In genomic region chr19:2012941-2013682, GRCh38 we compare ENCODE assay signal across 15 cellular contexts. TPM values are rescaled to one million over a fixed set of nuclear protein-coding genes. Genes with fewer than 3 reads are reported as not detected.
DNase-seq lines count a peak whose midpoint lies in the region; ATAC-seq and TF ChIP-seq lines count a peak whose summit lies in the region.
"Had no signal": no experiment of that assay in that cellular context is flagged by ENCODE, and none has a peak within 500 bp of the region (broad histone marks: within the 10 kb centered on the region; RNA-seq: fewer than 3 reads in every experiment).

No MANE protein-coding gene starts in this region.

- peak overlapping the region in 6 of 7 donors; percentile 15 to 82 (median 50) for H3K4me3 Mint-ChIP-seq in CD8-positive, alpha-beta memory T cell
- H3K4me3 Mint-ChIP-seq in activated T-helper 2 cell treated with anti-CD3 and anti-CD28 coated beads, Interferon-gamma antibody, Interleukin-2, Interleukin-4, amounts not matched to agents 10 μg/mL and 5 μg/mL and 100 μg/mL, durations not matched to agents 14 hours and 24 hours and 36 hours (ENCODE audit: low read depth), result peak overlapping the region; percentile 26
- peak overlapping the region in 8 of 10 donors; percentile 13 to 78 (median 50) for H3K4me3 Mint-ChIP-seq in naive thymus-derived CD8-positive, alpha-beta T cell

- H3K79me2 ChIP-seq in trophoblast cell (ENCODE audit: control insufficient read depth, insufficient read depth, low read length, poor library complexity), result peaks cover 4% of the 10 kb centered on the region

- BruUV-seq in A673 (replicated peaks; lab: Mats Ljungman, UMichigan), result no TSS peak

- CTCF ChIA-PET in A673 (lab: Charles Lee), result no interaction called here
- CTCF ChIA-PET in CD8-positive, alpha-beta memory T cell (lab: Charles Lee), result interaction anchor here (0.6 kb wide), 1 partner anchor 107 kb away, joined by 3 read pairs; no protein-coding TSS in a partner anchor

- peaks cover 5 to 21% (median 12%) of the 10 kb centered on the region in 3 donors for H3K4me1 Mint-ChIP-seq in CD8-positive, alpha-beta memory T cell
- H3K4me1 Mint-ChIP-seq in activated T-helper 2 cell treated with anti-CD3 and anti-CD28 coated beads, Interferon-gamma antibody, Interleukin-2, Interleukin-4, amounts not matched to agents 10 μg/mL and 5 μg/mL and 100 μg/mL, durations not matched to agents 14 hours and 24 hours and 36 hours (ENCODE audit: low read depth), result peaks cover 2% of the 10 kb centered on the region
- peaks cover 8 to 46% (median 27%) of the 10 kb centered on the region in 4 donors for H3K4me1 Mint-ChIP-seq in naive thymus-derived CD8-positive, alpha-beta T cell

- no peaks in the 10 kb centered on the region for H3K9me3 Mint-ChIP-seq in CD8-positive, alpha-beta memory T cell
- H3K9me3 Mint-ChIP-seq in activated T-helper 2 cell treated with anti-CD3 and anti-CD28 coated beads, Interferon-gamma antibody, Interleukin-2, Interleukin-4, amounts not matched to agents 10 μg/mL and 5 μg/mL and 100 μg/mL, durations not matched to agents 14 hours and 24 hours and 36 hours, result no peaks in the 10 kb centered on the region
- no peaks in the 10 kb centered on the region for H3K9me3 Mint-ChIP-seq in naive thymus-derived CD8-positive, alpha-beta T cell

- H3K36me3 ChIP-seq in A673 (ENCODE audit: insufficient read depth, low read length, poor library complexity, severe bottlenecking) (peaks cover 6% of the 10 kb centered on the region), trophoblast cell (ENCODE audit: control insufficient read depth in 1 of 2, insufficient read depth in 2 of 2, low read length in 2 of 2) (peaks cover 0 to 2% of the 10 kb centered on the region in 2 experiments)
- H3K36me3 ChIP-seq in CD8-positive, alpha-beta memory T cell (ENCODE audit: insufficient read depth, low read length), result no peaks in the 10 kb centered on the region

- no peak overlapping the region for H2AFZ ChIP-seq in trophoblast cell (ENCODE audit: insufficient read depth, low read length, poor library complexity)

- no peak overlapping the region for H2BK12ac ChIP-seq in trophoblast cell (ENCODE audit: low read length)

- H4K91ac ChIP-seq in trophoblast cell (ENCODE audit: low read depth, low read length), result no peak overlapping the region

- H3K27ac Mint-ChIP-seq in CD8-positive, alpha-beta memory T cell, result peak overlapping the region in 5 of 8 donors; percentile 50 to 92 (median 64)
- H3K27ac Mint-ChIP-seq in activated T-helper 2 cell treated with anti-CD3 and anti-CD28 coated beads, Interferon-gamma antibody, Interleukin-2, Interleukin-4, amounts not matched to agents 10 μg/mL and 5 μg/mL and 100 μg/mL, durations not matched to agents 14 hours and 24 hours and 36 hours, result no peak overlapping the region
- peak overlapping the region in 8 of 10 donors; percentile 10 to 77 (median 50) for H3K27ac Mint-ChIP-seq in naive thymus-derived CD8-positive, alpha-beta T cell

- no peaks in the 10 kb centered on the region for H3K27me3 ChIP-seq in A673 (replicated peaks; ENCODE audit: insufficient read depth, low read depth, low read length, poor library complexity)
- no peaks in the 10 kb centered on the region for H3K27me3 ChIP-seq in CD8-positive, alpha-beta memory T cell (ENCODE audit: insufficient read depth, low read length, poor library complexity, severe bottlenecking)
- H3K27me3 ChIP-seq in trophoblast cell (ENCODE audit: insufficient read depth, low read length), result no peaks in the 10 kb centered on the region
- H3K27me3 ChIP-seq: body of pancreas had no signal

- DNase-seq in A673 (ENCODE audit: low spot score), result no peak
- no peak for DNase-seq in CD8-positive, alpha-beta memory T cell
- no peak for DNase-seq in activated T-helper 2 cell treated with anti-CD3 and anti-CD28 coated beads, Interferon-gamma antibody, Interleukin-2, Interleukin-4, amounts not matched to agents 10 μg/mL and 5 μg/mL and 100 μg/mL, durations not matched to agents 14 hours and 24 hours and 36 hours (ENCODE audit: low spot score)
- no peak for DNase-seq in naive thymus-derived CD8-positive, alpha-beta T cell
- no peak for DNase-seq in stimulated activated CD4-positive, alpha-beta T cell treated with anti-CD3 and anti-CD28 coated beads, Interleukin-4, amount 100 ng/mL, for 1 hour
- no peak for DNase-seq in trophoblast cell
- no peak for DNase-seq in midbrain (lab: John Stamatoyannopoulos, UW)
- DNase-seq: activated CD4-positive, alpha-beta T cell treated with anti-CD3 and anti-CD28 coated beads, Interleukin-2, amount 50 U/mL, for 4 hours; body of pancreas; MM.1S; NCI-H1930; NCI-H69; nucleus accumbens had no signal

- no peak overlapping the region for H3K4ac ChIP-seq in trophoblast cell (ENCODE audit: low read depth, low read length)

- no peak overlapping the region for H3K14ac ChIP-seq in trophoblast cell (ENCODE audit: low read length)

- no peak for ATAC-seq in naive thymus-derived CD8-positive, alpha-beta T cell
- ATAC-seq in HG03175 (IDR thresholded peaks at IDR 0.05; ENCODE audit: unreplicated experiment), result no peak
- ATAC-seq: body of pancreas had no signal

- WGBS in trophoblast cell (ENCODE audit: extremely low coverage, insufficient coverage, insufficient read length), result no CpG with 5 or more reads among the region's 21 CpGs

- H2AK5ac ChIP-seq in trophoblast cell (ENCODE audit: low read length), result no peak overlapping the region

- H2BK120ac ChIP-seq in trophoblast cell (ENCODE audit: insufficient read depth, low read length, poor library complexity), result no peak overlapping the region

- H3K9me3 ChIP-seq in A673 (ENCODE audit: low read depth, low read length, poor library complexity, severe bottlenecking) (no peaks in the 10 kb centered on the region), trophoblast cell (ENCODE audit: insufficient read depth, low read depth, low read length) (peaks cover 5% of the 10 kb centered on the region)
- H3K9me3 ChIP-seq in CD8-positive, alpha-beta memory T cell (ENCODE audit: low read length), result no peaks in the 10 kb centered on the region
- H3K9me3 ChIP-seq: body of pancreas had no signal

- H3K4me2 ChIP-seq in trophoblast cell (ENCODE audit: low read length), result no peak overlapping the region
- H3K4me2 ChIP-seq: smooth muscle cell had no signal

- no peak overlapping the region for H2BK5ac ChIP-seq in trophoblast cell (ENCODE audit: low read depth, low read length, poor library complexity)

- peaks cover 0 to 8% (median 0%) of the 10 kb centered on the region in 3 donors for H3K36me3 Mint-ChIP-seq in CD8-positive, alpha-beta memory T cell
- H3K36me3 Mint-ChIP-seq in activated T-helper 2 cell treated with anti-CD3 and anti-CD28 coated beads, Interferon-gamma antibody, Interleukin-2, Interleukin-4, amounts not matched to agents 10 μg/mL and 5 μg/mL and 100 μg/mL, durations not matched to agents 14 hours and 24 hours and 36 hours (ENCODE audit: low read depth), result peaks cover 6% of the 10 kb centered on the region
- peaks cover 0 to 13% (median 9%) of the 10 kb centered on the region in 3 donors for H3K36me3 Mint-ChIP-seq in naive thymus-derived CD8-positive, alpha-beta T cell

- H3K79me1 ChIP-seq in trophoblast cell (ENCODE audit: low read length), result peaks cover 3% of the 10 kb centered on the region

- H3K4me1 ChIP-seq in A673 (ENCODE audit: insufficient read depth, low read length, poor library complexity, severe bottlenecking), result no peaks in the 10 kb centered on the region
- peaks cover 6% of the 10 kb centered on the region for H3K4me1 ChIP-seq in CD8-positive, alpha-beta memory T cell (ENCODE audit: insufficient read depth, low read length)
- H3K4me1 ChIP-seq in trophoblast cell (ENCODE audit: control insufficient read depth in 1 of 2, insufficient read depth in 2 of 2, low read length in 2 of 2), result peaks cover 10 to 11% of the 10 kb centered on the region in 2 experiments

- H3K9ac ChIP-seq in trophoblast cell (ENCODE audit: low read length), result no peak overlapping the region

- H4K12ac ChIP-seq in trophoblast cell (ENCODE audit: low read depth, low read length), result no peak overlapping the region

- no peak overlapping the region for H3K4me3 ChIP-seq in A673 (ENCODE audit: low read depth, low read length, poor library complexity, severe bottlenecking)
- H3K4me3 ChIP-seq in CD8-positive, alpha-beta memory T cell (ENCODE audit: low read length), result no peak overlapping the region
- no peak overlapping the region for H3K4me3 ChIP-seq in trophoblast cell (ENCODE audit: low read depth, low read length)
- H3K4me3 ChIP-seq: body of pancreas, smooth muscle cell had no signal

- POLR2A ChIA-PET in A673 (lab: Charles Lee; ENCODE audit: low non-redundant PET), result no interaction called here
- POLR2A ChIA-PET in CD8-positive, alpha-beta memory T cell (lab: Charles Lee), result no interaction called here
- POLR2A ChIA-PET in naive thymus-derived CD8-positive, alpha-beta T cell (lab: Charles Lee), result interaction anchor here (0.6 kb wide), 1 partner anchor 83 kb away, joined by 3 read pairs; no protein-coding TSS in a partner anchor

- H3K18ac ChIP-seq in trophoblast cell (ENCODE audit: low read length), result no peak overlapping the region

- H3K23ac ChIP-seq in trophoblast cell (ENCODE audit: low read length), result no peak overlapping the region

- peaks cover 0 to 1% of the 10 kb centered on the region in 2 donors for H3K27me3 Mint-ChIP-seq in CD8-positive, alpha-beta memory T cell
- H3K27me3 Mint-ChIP-seq in activated T-helper 2 cell treated with anti-CD3 and anti-CD28 coated beads, Interferon-gamma antibody, Interleukin-2, Interleukin-4, amounts not matched to agents 10 μg/mL and 5 μg/mL and 100 μg/mL, durations not matched to agents 14 hours and 24 hours and 36 hours (ENCODE audit: low read depth), result no peaks in the 10 kb centered on the region
- H3K27me3 Mint-ChIP-seq in naive thymus-derived CD8-positive, alpha-beta T cell, result no peaks in the 10 kb centered on the region

- no peak overlapping the region for H4K8ac ChIP-seq in trophoblast cell (ENCODE audit: low read depth, low read length)

- no peak for TF ChIP-seq CTCF in A673 (conservative IDR thresholded peaks at IDR 0.05; ENCODE audit: low read depth, low read length)

- H3K27ac ChIP-seq in A673 (ENCODE audit: low read depth, low read length, poor library complexity, severe bottlenecking), result peak overlapping the region; percentile 23
- no peak overlapping the region for H3K27ac ChIP-seq in CD8-positive, alpha-beta memory T cell (ENCODE audit: low read depth, low read length)
- no peak overlapping the region for H3K27ac ChIP-seq in trophoblast cell (ENCODE audit: low read depth, low read length)
- H3K27ac ChIP-seq: body of pancreas had no signal

- intact Hi-C loops in A673 (cut with micrococcal nuclease; ENCODE audit: unreplicated experiment), result no loop called here
- intact Hi-C loops in activated T-helper 2 cell treated with anti-CD3 and anti-CD28 coated beads, Interferon-gamma antibody, Interleukin-2, Interleukin-4, amounts not matched to agents 10 μg/mL and 5 μg/mL and 100 μg/mL, durations not matched to agents 14 hours and 24 hours and 36 hours (cut with micrococcal nuclease), result loop anchor here (10.0 kb wide), 1 partner anchor 142 kb away; the partner anchor contains the start of gene AP3D1

RNA-seq across cellular contexts. Expression of gene BTBD2, which starts 2.4 kb away (rescaled TPM):
- total RNA-seq in A673 (2021), result 91.7 and 110 TPM in 2 replicates
- total RNA-seq in CD8-positive, alpha-beta memory T cell, result 10 to 100 TPM; 18.6 to 22.5 TPM
- polyA plus RNA-seq in CD8-positive, alpha-beta memory T cell, result 5.3 TPM
- total RNA-seq in activated T-helper 2 cell treated with anti-CD3 and anti-CD28 coated beads, Interferon-gamma antibody, Interleukin-2, Interleukin-4, amounts not matched to agents 10 μg/mL and 5 μg/mL and 100 μg/mL, durations not matched to agents 14 hours and 24 hours and 36 hours, result 41.3 and 47.0 TPM in 2 replicates
- 10 to 100 TPM; 58.0 to 64.1 TPM for total RNA-seq in naive thymus-derived CD8-positive, alpha-beta T cell
- polyA plus RNA-seq in naive thymus-derived CD8-positive, alpha-beta T cell, result 1 to 10 TPM; 3.2 to 7.3 (median 4.8) TPM
- polyA plus RNA-seq in trophoblast cell (2013), result 43.8 and 44.5 TPM in 2 replicates

RNA-seq across cellular contexts. Expression of gene MKNK2, which starts 37.9 kb away (rescaled TPM):
- 106 and 107 TPM in 2 replicates for total RNA-seq in A673 (2021)
- total RNA-seq in CD8-positive, alpha-beta memory T cell, result 100 to 1,000 TPM; 137 to 147 TPM
- 50.8 TPM for polyA plus RNA-seq in CD8-positive, alpha-beta memory T cell
- 161 and 176 TPM in 2 replicates for total RNA-seq in activated T-helper 2 cell treated with anti-CD3 and anti-CD28 coated beads, Interferon-gamma antibody, Interleukin-2, Interleukin-4, amounts not matched to agents 10 μg/mL and 5 μg/mL and 100 μg/mL, durations not matched to agents 14 hours and 24 hours and 36 hours
- 100 to 1,000 TPM; 171 to 176 TPM for total RNA-seq in naive thymus-derived CD8-positive, alpha-beta T cell
- polyA plus RNA-seq in naive thymus-derived CD8-positive, alpha-beta T cell, result 10 to 100 TPM; 26.1 to 47.1 (median 30.2) TPM
- polyA plus RNA-seq in trophoblast cell (2013), result 339 and 368 TPM in 2 replicates
